ENCODE assay signal across 14 cellular contexts in the genomic region with DNA sequence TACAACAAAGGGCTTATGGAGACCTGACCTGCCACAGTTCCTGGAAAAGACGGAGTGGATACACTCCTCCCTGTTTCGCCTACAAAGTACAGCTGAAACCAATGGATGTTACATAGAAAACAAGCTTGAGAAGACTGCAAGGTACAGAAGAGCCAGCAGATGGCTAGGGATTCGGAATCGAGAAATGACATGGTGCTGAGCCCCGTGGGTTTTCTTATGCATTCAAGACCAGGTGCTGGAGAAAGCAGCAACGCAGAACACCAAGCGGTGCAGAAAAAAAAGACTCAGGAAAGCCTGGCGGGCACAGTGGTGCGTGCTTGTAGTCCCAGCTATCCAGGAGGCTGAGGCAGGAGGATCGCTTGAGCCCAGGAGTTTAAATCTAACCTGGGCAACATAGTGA. TPM values are rescaled to one million over a fixed set of nuclear protein-coding genes. Genes with fewer than 3 reads are reported as not detected.
A peak's percentile ranks its signal among the peaks of the same experiment; 100 is the strongest.
DNase-seq lines count a peak whose midpoint lies in the region; ATAC-seq, FAIRE-seq and TF ChIP-seq lines count a peak whose summit lies in the region.
"Had no signal": no experiment of that assay in that cellular context is flagged by ENCODE, and none has a peak within 500 bp of the region (broad histone marks: within the 10 kb centered on the region; RNA-seq: fewer than 3 reads in every experiment).

No MANE protein-coding gene starts in this region.

- TF ChIP-seq EP300 in HepG2 (IDR thresholded peaks at IDR 0.05; ENCODE audit: low read depth in 2 of 2, low read length in 2 of 2) (no peak), HepG2 (CRISPR knock-in tag; IDR thresholded peaks at IDR 0.05; ENCODE audit: borderline replicate concordance) (no peak)

- no peak overlapping the region for H3K4me2 ChIP-seq in HepG2 (ENCODE audit: low read depth, low read length)

- H3K4me1 ChIP-seq in HepG2 (ENCODE audit: insufficient read depth, low read length): no peaks in the 10 kb centered on the region
- H3K4me1 ChIP-seq in right lobe of liver: no peaks in the 10 kb centered on the region
- H3K4me1 ChIP-seq: ascending aorta, thyroid gland had no signal

- H3K9me3 ChIP-seq in HepG2 (ENCODE audit: low read length) (no peaks in the 10 kb centered on the region), right lobe of liver (no peaks in the 10 kb centered on the region)
- H3K9me3 ChIP-seq: ascending aorta, thyroid gland had no signal

- CTCF ChIA-PET in HepG2 (lab: Yijun Ruan, JAX; ENCODE audit: low intra/inter-chr PET ratio, low total read pairs): no interaction called here

- H3K4me3 ChIP-seq in HepG2 (replicated peaks in 1 of 3; ENCODE audit: insufficient read depth in 1 of 3, low read depth in 2 of 3, low read length in 3 of 3) (no peak overlapping the region), right lobe of liver (no peak overlapping the region)
- H3K4me3 ChIP-seq: ascending aorta, thyroid gland had no signal

- TF ChIP-seq POLR2A in HepG2 (IDR thresholded peaks at IDR 0.05; ENCODE audit: insufficient read depth in 1 of 2, low read depth in 2 of 2, low read length in 2 of 2) (no peak), right lobe of liver (IDR thresholded peaks at IDR 0.05) (no peak)

- BruUV-seq in HepG2 (replicated peaks; lab: Mats Ljungman, UMichigan): no TSS peak

- TF ChIP-seq CTCF in HepG2 (CRISPR knock-in tag; IDR thresholded peaks at IDR 0.05) (no peak), right lobe of liver (IDR thresholded peaks at IDR 0.05) (no peak)

- no peak overlapping the region for H2AFZ ChIP-seq in HepG2 (ENCODE audit: low read length)

- peak; percentile 84 for ATAC-seq in HepG2
- ATAC-seq in right lobe of liver: no peak
- no peak for ATAC-seq in GM18909 (IDR thresholded peaks at IDR 0.05; ENCODE audit: poor library complexity, unreplicated experiment)
- ATAC-seq: effector memory CD8-positive, alpha-beta T cell; natural killer cell treated with Interleukin-12 subunit alpha and Interleukin-12 subunit beta and Interleukin-15 and Interleukin-18, amount 100 ng/mL, for 72 hours had no signal

- intact Hi-C loops in HepG2 (cut with micrococcal nuclease; ENCODE audit: unreplicated experiment): no loop called here
- intact Hi-C loops in right lobe of liver (cut with DNase I): no loop called here

- H3K36me3 ChIP-seq in HepG2 (replicated peaks in 1 of 2; ENCODE audit: control insufficient read depth in 1 of 2, insufficient read depth in 2 of 2, low read length in 2 of 2) (no peaks in the 10 kb centered on the region), right lobe of liver (no peaks in the 10 kb centered on the region)
- H3K36me3 ChIP-seq: ascending aorta, thyroid gland had no signal

- no peak overlapping the region for H3K9ac ChIP-seq in HepG2 (ENCODE audit: insufficient read depth, low read depth, low read length)

- FAIRE-seq in HepG2 (lab: Jason Lieb, UNC): peak; percentile 59

- H3K79me2 ChIP-seq in HepG2 (ENCODE audit: insufficient read depth, low read length): no peaks in the 10 kb centered on the region

- H3K27ac ChIP-seq in HepG2 (ENCODE audit: extremely low read length, insufficient read depth, low read length) (no peak overlapping the region), right lobe of liver (no peak overlapping the region)
- H3K27ac ChIP-seq: ascending aorta, thyroid gland had no signal

- no peaks in the 10 kb centered on the region for H3K27me3 ChIP-seq in HepG2 (ENCODE audit: control insufficient read depth in 1 of 2, insufficient read depth in 2 of 2, low read length in 2 of 2)
- H3K27me3 ChIP-seq in right lobe of liver: no peaks in the 10 kb centered on the region
- H3K27me3 ChIP-seq: ascending aorta, thyroid gland had no signal

- H4K20me1 ChIP-seq in HepG2 (ENCODE audit: insufficient read depth, low read length): no peaks in the 10 kb centered on the region

- POLR2A ChIA-PET in HepG2 (lab: Yijun Ruan, JAX): interaction anchor here (1.2 kb wide), 1 partner anchor 14 kb away, joined by 4 read pairs; the partner anchor contains the start of genes PQBP1 and TIMM17B

- no peak for DNase-seq in HepG2 (ENCODE audit: low spot score)
- DNase-seq in right lobe of liver: no peak
- peak; percentile 29 for DNase-seq in SK-MEL-5 (ENCODE audit: low read depth, low spot score)
- DNase-seq in ureter (ENCODE audit: low spot score): peak; percentile 3
- no peak for DNase-seq in SKM-1 treated with dmso at 0.1 percent for 144 hours (lab: John Stamatoyannopoulos, UW; ENCODE audit: unreplicated experiment)
- DNase-seq: CD4-positive, CD25-positive, alpha-beta regulatory T cell; DMS153; effector memory CD8-positive, alpha-beta T cell; NCI-H1694; stimulated activated naive CD4-positive, alpha-beta T cell; thyroid gland had no signal

- 14% methylated on average over 9 of the region's 10 CpGs for WGBS in HepG2 (ENCODE audit: low lambda C conversion rate)
- WGBS in right lobe of liver (ENCODE audit: insufficient coverage, low coverage, low lambda C conversion rate, missing lambda C conversion rate): 72% methylated on average over 10 of the region's 10 CpGs

- in situ Hi-C loops in HepG2 (cut with HindIII; ENCODE audit: extremely low pct_ligation_motif_present, low pct_unique_long_range_greater_than_20kb) (no loop called here), SK-MEL-5 (cut with HindIII; ENCODE audit: low pct_unique_long_range_greater_than_20kb, low sequenced_read_pairs) (no loop called here)

- no peak for TF ChIP-seq RAD21 in HepG2 (CRISPR knock-in tag; IDR thresholded peaks at IDR 0.05)

RNA-seq across cellular contexts. Expression of gene TIMM17B, which starts 13.8 kb away (rescaled TPM):
- total RNA-seq in HepG2 (2016; rRNA removed; fragmentation: Illumina TruSeq; extraction: Trizol) (53.4 and 56.0 TPM in 2 replicates), right lobe of liver (10 to 100 TPM; 18.2 to 29.5 (median 22.5) TPM), ureter (50.6 TPM)
- total RNA-seq in HepG2 (2016; cell fraction: cytosol; rRNA removed; fragmentation: Illumina TruSeq; extraction: Trizol; ENCODE audit: low read depth): 16.1 and 16.6 TPM in 2 replicates
- 59.1 and 59.6 TPM in 2 replicates for total RNA-seq in HepG2 (2016; cell fraction: insoluble cytoplasmic fraction; rRNA removed; fragmentation: Illumina TruSeq; extraction: Trizol)
- total RNA-seq in HepG2 (2016; cell fraction: membrane; rRNA removed; fragmentation: Illumina TruSeq; extraction: Trizol): 21.0 and 25.1 TPM in 2 replicates
- 35.5 and 35.9 TPM in 2 replicates for total RNA-seq in HepG2 (2016; cell fraction: nucleus; rRNA removed; fragmentation: Illumina TruSeq; extraction: Trizol)
- 69.1 and 72.5 TPM in 2 replicates for polyA plus RNA-seq in HepG2 (2011; rRNA removed)
- polyA plus RNA-seq in HepG2 (2011; cell fraction: cytosol; rRNA removed): 74.6 and 124 TPM in 2 replicates
- 52.8 and 64.5 TPM in 2 replicates for polyA plus RNA-seq in HepG2 (2011; cell fraction: nucleus; rRNA removed)
- 50.1 and 56.0 TPM in 2 replicates for polyA plus RNA-seq in HepG2 (2012)
- polyA plus RNA-seq in HepG2 (2016; cell fraction: cytosol; fragmentation: Illumina TruSeq; extraction: Trizol; ENCODE audit: low read depth): 18.8 and 21.5 TPM in 2 replicates
- polyA plus RNA-seq in HepG2 (2016; cell fraction: insoluble cytoplasmic fraction; fragmentation: Illumina TruSeq; extraction: Trizol; ENCODE audit: low read depth): 63.6 and 70.0 TPM in 2 replicates
- polyA plus RNA-seq in HepG2 (2016; cell fraction: membrane; fragmentation: Illumina TruSeq; extraction: Trizol; ENCODE audit: low read depth): 22.7 and 26.6 TPM in 2 replicates
- polyA plus RNA-seq in HepG2 (2016; cell fraction: nucleus; fragmentation: Illumina TruSeq; extraction: Trizol; ENCODE audit: insufficient read depth, low read depth): 67.0 and 69.3 TPM in 2 replicates
- polyA minus RNA-seq in HepG2 (2011; rRNA and poly(A)+ RNA removed; ENCODE audit: low replicate concordance): 67.5 and 136 TPM in 2 replicates
- 20.0 and 25.0 TPM in 2 replicates for polyA minus RNA-seq in HepG2 (2011; cell fraction: cytosol; rRNA and poly(A)+ RNA removed)
- polyA minus RNA-seq in HepG2 (2011; cell fraction: nucleus; rRNA and poly(A)+ RNA removed): 11.8 and 14.9 TPM in 2 replicates
- total RNA-seq in SK-MEL-5 (2014; rRNA removed; shearing (Covaris generic)): 34.9 and 39.7 TPM in 2 replicates
- 49.1 and 58.5 TPM in 2 replicates for polyA plus RNA-seq in SK-MEL-5 (2015; cell fraction: cytosol; rRNA removed)
- polyA plus RNA-seq in SK-MEL-5 (2015; cell fraction: nucleus; rRNA removed): 36.2 and 41.7 TPM in 2 replicates

RNA-seq across cellular contexts. Expression of gene PQBP1, which starts 14.0 kb away (rescaled TPM):
- 80.9 and 99.4 TPM in 2 replicates for total RNA-seq in HepG2 (2016; rRNA removed; fragmentation: Illumina TruSeq; extraction: Trizol)
- 33.5 and 34.4 TPM in 2 replicates for total RNA-seq in HepG2 (2016; cell fraction: cytosol; rRNA removed; fragmentation: Illumina TruSeq; extraction: Trizol; ENCODE audit: low read depth)
- total RNA-seq in HepG2 (2016; cell fraction: insoluble cytoplasmic fraction; rRNA removed; fragmentation: Illumina TruSeq; extraction: Trizol): 87.4 and 94.4 TPM in 2 replicates
- 35.6 and 39.4 TPM in 2 replicates for total RNA-seq in HepG2 (2016; cell fraction: membrane; rRNA removed; fragmentation: Illumina TruSeq; extraction: Trizol)
- total RNA-seq in HepG2 (2016; cell fraction: nucleus; rRNA removed; fragmentation: Illumina TruSeq; extraction: Trizol): 40.0 and 41.7 TPM in 2 replicates
- 58.1 and 66.9 TPM in 2 replicates for polyA plus RNA-seq in HepG2 (2011; rRNA removed)
- polyA plus RNA-seq in HepG2 (2011; cell fraction: cytosol; rRNA removed): 77.0 and 80.0 TPM in 2 replicates
- polyA plus RNA-seq in HepG2 (2011; cell fraction: nucleus; rRNA removed): 123 and 131 TPM in 2 replicates
- 72.0 and 77.4 TPM in 2 replicates for polyA plus RNA-seq in HepG2 (2012)
- polyA plus RNA-seq in HepG2 (2016; cell fraction: cytosol; fragmentation: Illumina TruSeq; extraction: Trizol; ENCODE audit: low read depth): 39.2 and 46.6 TPM in 2 replicates
- polyA plus RNA-seq in HepG2 (2016; cell fraction: insoluble cytoplasmic fraction; fragmentation: Illumina TruSeq; extraction: Trizol; ENCODE audit: low read depth): 111 and 112 TPM in 2 replicates
- 42.4 and 43.0 TPM in 2 replicates for polyA plus RNA-seq in HepG2 (2016; cell fraction: membrane; fragmentation: Illumina TruSeq; extraction: Trizol; ENCODE audit: low read depth)
- polyA plus RNA-seq in HepG2 (2016; cell fraction: nucleus; fragmentation: Illumina TruSeq; extraction: Trizol; ENCODE audit: insufficient read depth, low read depth): 101 and 103 TPM in 2 replicates
- 33.5 and 103 TPM in 2 replicates for polyA minus RNA-seq in HepG2 (2011; rRNA and poly(A)+ RNA removed; ENCODE audit: low replicate concordance)
- polyA minus RNA-seq in HepG2 (2011; cell fraction: cytosol; rRNA and poly(A)+ RNA removed): 32.2 and 41.4 TPM in 2 replicates
- 23.3 and 26.7 TPM in 2 replicates for polyA minus RNA-seq in HepG2 (2011; cell fraction: nucleus; rRNA and poly(A)+ RNA removed)
- total RNA-seq in right lobe of liver: 10 to 100 TPM; 29.8 to 47.1 (median 35.7) TPM
- 50.3 and 72.2 TPM in 2 replicates for total RNA-seq in SK-MEL-5 (2014; rRNA removed; shearing (Covaris generic))
- polyA plus RNA-seq in SK-MEL-5 (2015; cell fraction: cytosol; rRNA removed): 68.3 and 76.8 TPM in 2 replicates
- 98.5 and 119 TPM in 2 replicates for polyA plus RNA-seq in SK-MEL-5 (2015; cell fraction: nucleus; rRNA removed)
- 65.1 TPM for total RNA-seq in ureter

RNA-seq across cellular contexts. Expression of gene SLC35A2, which starts 27.7 kb away (rescaled TPM):
- 17.2 and 32.1 TPM in 2 replicates for total RNA-seq in HepG2 (2016; rRNA removed; fragmentation: Illumina TruSeq; extraction: Trizol)
- total RNA-seq in HepG2 (2016; cell fraction: cytosol; rRNA removed; fragmentation: Illumina TruSeq; extraction: Trizol; ENCODE audit: low read depth): 5.6 and 5.8 TPM in 2 replicates
- total RNA-seq in HepG2 (2016; cell fraction: insoluble cytoplasmic fraction; rRNA removed; fragmentation: Illumina TruSeq; extraction: Trizol): 13.8 and 35.7 TPM in 2 replicates
- total RNA-seq in HepG2 (2016; cell fraction: membrane; rRNA removed; fragmentation: Illumina TruSeq; extraction: Trizol): 12.4 and 13.9 TPM in 2 replicates
- 24.9 and 30.9 TPM in 2 replicates for total RNA-seq in HepG2 (2016; cell fraction: nucleus; rRNA removed; fragmentation: Illumina TruSeq; extraction: Trizol)
- 40.8 and 46.4 TPM in 2 replicates for polyA plus RNA-seq in HepG2 (2011; rRNA removed)
- polyA plus RNA-seq in HepG2 (2011; cell fraction: cytosol; rRNA removed): 41.7 and 48.0 TPM in 2 replicates
- polyA plus RNA-seq in HepG2 (2011; cell fraction: nucleus; rRNA removed): 31.2 and 31.5 TPM in 2 replicates
- polyA plus RNA-seq in HepG2 (2012): 16.3 and 18.8 TPM in 2 replicates
- 6.8 and 8.5 TPM in 2 replicates for polyA plus RNA-seq in HepG2 (2016; cell fraction: cytosol; fragmentation: Illumina TruSeq; extraction: Trizol; ENCODE audit: low read depth)
- 20.0 and 23.2 TPM in 2 replicates for polyA plus RNA-seq in HepG2 (2016; cell fraction: insoluble cytoplasmic fraction; fragmentation: Illumina TruSeq; extraction: Trizol; ENCODE audit: low read depth)
- 12.9 and 13.5 TPM in 2 replicates for polyA plus RNA-seq in HepG2 (2016; cell fraction: membrane; fragmentation: Illumina TruSeq; extraction: Trizol; ENCODE audit: low read depth)
- 57.8 and 62.5 TPM in 2 replicates for polyA plus RNA-seq in HepG2 (2016; cell fraction: nucleus; fragmentation: Illumina TruSeq; extraction: Trizol; ENCODE audit: insufficient read depth, low read depth)
- 110 and 137 TPM in 2 replicates for polyA minus RNA-seq in HepG2 (2011; rRNA and poly(A)+ RNA removed; ENCODE audit: low replicate concordance)
- polyA minus RNA-seq in HepG2 (2011; cell fraction: cytosol; rRNA and poly(A)+ RNA removed): 25.2 and 26.9 TPM in 2 replicates
- 9.3 and 12.1 TPM in 2 replicates for polyA minus RNA-seq in HepG2 (2011; cell fraction: nucleus; rRNA and poly(A)+ RNA removed)
- 10 to 100 TPM; 15.0 to 19.5 (median 17.3) TPM for total RNA-seq in right lobe of liver
- 27.9 and 31.0 TPM in 2 replicates for total RNA-seq in SK-MEL-5 (2014; rRNA removed; shearing (Covaris generic))
- 52.6 TPM in 2 replicates for polyA plus RNA-seq in SK-MEL-5 (2015; cell fraction: cytosol; rRNA removed)
- 30.1 and 45.5 TPM in 2 replicates for polyA plus RNA-seq in SK-MEL-5 (2015; cell fraction: nucleus; rRNA removed)
- total RNA-seq in ureter: 38.4 TPM

RNA-seq across cellular contexts. Expression of gene PIM2, which starts 35.1 kb away (rescaled TPM):
- total RNA-seq in HepG2 (2016; rRNA removed; fragmentation: Illumina TruSeq; extraction: Trizol): 13.0 and 14.4 TPM in 2 replicates
- total RNA-seq in HepG2 (2016; cell fraction: cytosol; rRNA removed; fragmentation: Illumina TruSeq; extraction: Trizol; ENCODE audit: low read depth): 1.7 and 2.6 TPM in 2 replicates
- 11.9 and 13.2 TPM in 2 replicates for total RNA-seq in HepG2 (2016; cell fraction: insoluble cytoplasmic fraction; rRNA removed; fragmentation: Illumina TruSeq; extraction: Trizol)
- total RNA-seq in HepG2 (2016; cell fraction: membrane; rRNA removed; fragmentation: Illumina TruSeq; extraction: Trizol): 5.9 and 6.5 TPM in 2 replicates
- 7.9 and 8.0 TPM in 2 replicates for total RNA-seq in HepG2 (2016; cell fraction: nucleus; rRNA removed; fragmentation: Illumina TruSeq; extraction: Trizol)
- 15.8 and 17.4 TPM in 2 replicates for polyA plus RNA-seq in HepG2 (2011; rRNA removed)
- 10.3 and 10.6 TPM in 2 replicates for polyA plus RNA-seq in HepG2 (2011; cell fraction: cytosol; rRNA removed)
- 14.3 and 17.5 TPM in 2 replicates for polyA plus RNA-seq in HepG2 (2011; cell fraction: nucleus; rRNA removed)
- polyA plus RNA-seq in HepG2 (2012): 10.1 and 10.6 TPM in 2 replicates
- 1.1 TPM in 2 replicates for polyA plus RNA-seq in HepG2 (2016; cell fraction: cytosol; fragmentation: Illumina TruSeq; extraction: Trizol; ENCODE audit: low read depth)
- polyA plus RNA-seq in HepG2 (2016; cell fraction: insoluble cytoplasmic fraction; fragmentation: Illumina TruSeq; extraction: Trizol; ENCODE audit: low read depth): 14.0 and 15.2 TPM in 2 replicates
- 3.5 and 4.0 TPM in 2 replicates for polyA plus RNA-seq in HepG2 (2016; cell fraction: membrane; fragmentation: Illumina TruSeq; extraction: Trizol; ENCODE audit: low read depth)
- polyA plus RNA-seq in HepG2 (2016; cell fraction: nucleus; fragmentation: Illumina TruSeq; extraction: Trizol; ENCODE audit: insufficient read depth, low read depth): 11.4 and 16.3 TPM in 2 replicates
- polyA minus RNA-seq in HepG2 (2011; rRNA and poly(A)+ RNA removed; ENCODE audit: low replicate concordance): 17.3 and 37.4 TPM in 2 replicates
- polyA minus RNA-seq in HepG2 (2011; cell fraction: cytosol; rRNA and poly(A)+ RNA removed): 4.9 and 5.8 TPM in 2 replicates
- 8.5 and 10.9 TPM in 2 replicates for polyA minus RNA-seq in HepG2 (2011; cell fraction: nucleus; rRNA and poly(A)+ RNA removed)
- total RNA-seq in right lobe of liver: 1 to 10 TPM; 1.7 to 8.8 (median 6.8) TPM
- total RNA-seq in SK-MEL-5 (2014; rRNA removed; shearing (Covaris generic)): 8.6 and 9.8 TPM in 2 replicates
- polyA plus RNA-seq in SK-MEL-5 (2015; cell fraction: cytosol; rRNA removed): 11.1 and 11.5 TPM in 2 replicates
- 10.0 and 15.3 TPM in 2 replicates for polyA plus RNA-seq in SK-MEL-5 (2015; cell fraction: nucleus; rRNA removed)
- 13.6 TPM for total RNA-seq in ureter

RNA-seq across cellular contexts. Expression of gene PCSK1N, which starts 48.3 kb away (rescaled TPM):
- total RNA-seq in HepG2 (2016; rRNA removed; fragmentation: Illumina TruSeq; extraction: Trizol) (5.1 and 14.0 TPM in 2 replicates), right lobe of liver (1 to 10 TPM in 1 of 6 experiments, under 1 TPM in 1, not detected in 4; 0.20 to 1.4 TPM), ureter (4.5 TPM)
- 9.8 and 14.0 TPM in 2 replicates for total RNA-seq in HepG2 (2016; cell fraction: cytosol; rRNA removed; fragmentation: Illumina TruSeq; extraction: Trizol; ENCODE audit: low read depth)
- total RNA-seq in HepG2 (2016; cell fraction: insoluble cytoplasmic fraction; rRNA removed; fragmentation: Illumina TruSeq; extraction: Trizol): 5.1 and 12.9 TPM in 2 replicates
- 11.6 and 20.7 TPM in 2 replicates for total RNA-seq in HepG2 (2016; cell fraction: membrane; rRNA removed; fragmentation: Illumina TruSeq; extraction: Trizol)
- total RNA-seq in HepG2 (2016; cell fraction: nucleus; rRNA removed; fragmentation: Illumina TruSeq; extraction: Trizol): 7.8 and 8.8 TPM in 2 replicates
- 4.5 and 7.0 TPM in 2 replicates for polyA plus RNA-seq in HepG2 (2011; rRNA removed)
- polyA plus RNA-seq in HepG2 (2011; cell fraction: cytosol; rRNA removed): 6.0 and 18.5 TPM in 2 replicates
- 17.9 and 18.7 TPM in 2 replicates for polyA plus RNA-seq in HepG2 (2011; cell fraction: nucleus; rRNA removed)
- 16.8 and 23.0 TPM in 2 replicates for polyA plus RNA-seq in HepG2 (2012)
- 28.6 and 33.0 TPM in 2 replicates for polyA plus RNA-seq in HepG2 (2016; cell fraction: cytosol; fragmentation: Illumina TruSeq; extraction: Trizol; ENCODE audit: low read depth)
- polyA plus RNA-seq in HepG2 (2016; cell fraction: insoluble cytoplasmic fraction; fragmentation: Illumina TruSeq; extraction: Trizol; ENCODE audit: low read depth): 9.6 and 13.5 TPM in 2 replicates
- 20.8 and 24.6 TPM in 2 replicates for polyA plus RNA-seq in HepG2 (2016; cell fraction: membrane; fragmentation: Illumina TruSeq; extraction: Trizol; ENCODE audit: low read depth)
- polyA plus RNA-seq in HepG2 (2016; cell fraction: nucleus; fragmentation: Illumina TruSeq; extraction: Trizol; ENCODE audit: insufficient read depth, low read depth): 36.2 and 42.3 TPM in 2 replicates
- polyA minus RNA-seq in HepG2 (2011; rRNA and poly(A)+ RNA removed; ENCODE audit: low replicate concordance): 5.6 TPM in 1 of 2 replicates, not detected in the other
- 9.4 and 13.6 TPM in 2 replicates for polyA minus RNA-seq in HepG2 (2011; cell fraction: cytosol; rRNA and poly(A)+ RNA removed)
- polyA minus RNA-seq in HepG2 (2011; cell fraction: nucleus; rRNA and poly(A)+ RNA removed): 2.9 and 4.1 TPM in 2 replicates
- 29.5 and 35.2 TPM in 2 replicates for total RNA-seq in SK-MEL-5 (2014; rRNA removed; shearing (Covaris generic))
- 181 and 182 TPM in 2 replicates for polyA plus RNA-seq in SK-MEL-5 (2015; cell fraction: cytosol; rRNA removed)
- polyA plus RNA-seq in SK-MEL-5 (2015; cell fraction: nucleus; rRNA removed): 9.4 and 21.5 TPM in 2 replicates
- total RNA-seq: ascending aorta had no signal

Comparison
In these comparisons a context has a peak if more than half of its experiments do, and no peak if none do; other contexts are left out.
1. DNase-seq: peak in SK-MEL-5 (single experiment) and ureter (single experiment); none in HepG2 (single experiment), right lobe of liver (0 of 3) and SKM-1 treated with dmso at 0.1 percent for 144 hours (single experiment).